19 cellular contexts compared by ENCODE assay signal in the genomic region with DNA sequence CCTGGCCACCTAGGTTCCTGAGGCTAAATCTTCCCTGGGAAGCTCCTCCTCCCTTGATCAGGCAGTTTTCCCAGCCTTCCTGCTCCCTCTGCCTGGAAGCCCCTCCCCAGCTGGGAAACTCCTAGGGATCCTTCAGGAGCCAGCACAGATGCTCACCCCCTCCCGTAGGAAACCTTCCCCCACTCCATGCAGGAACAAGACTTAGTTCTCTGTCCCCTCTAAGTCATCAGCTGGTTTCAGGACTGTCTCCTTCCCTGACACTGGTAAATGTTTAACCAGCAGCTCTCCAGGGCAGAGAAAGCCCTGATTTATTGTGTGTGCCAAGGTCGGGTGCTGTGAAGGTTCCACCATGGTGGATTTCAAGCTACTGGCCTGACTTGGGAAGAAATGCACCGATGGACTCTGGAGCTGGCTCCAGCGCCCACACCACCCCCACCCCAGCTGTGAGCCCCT. TPM values are rescaled to one million over a fixed set of nuclear protein-coding genes. Genes with fewer than 3 reads are reported as not detected.
DNase-seq lines count a peak whose midpoint lies in the region; ATAC-seq and TF ChIP-seq lines count a peak whose summit lies in the region.
"Had no signal": no experiment of that assay in that cellular context is flagged by ENCODE, and none has a peak within 500 bp of the region (broad histone marks: within the 10 kb centered on the region; RNA-seq: fewer than 3 reads in every experiment).

No MANE protein-coding gene starts in this region.

- H3K9me3 ChIP-seq in hepatocyte (ENCODE audit: low read depth) (no peaks in the 10 kb centered on the region), neuronal stem cell (replicated peaks in 1 of 2; ENCODE audit: control insufficient read depth in 2 of 2, insufficient read depth in 1 of 2, low read depth in 1 of 2, low read length in 2 of 2) (no peaks in the 10 kb centered on the region), gastroesophageal sphincter (no peaks in the 10 kb centered on the region)

- H3K14ac ChIP-seq in neuronal stem cell (ENCODE audit: low read length): no peak overlapping the region

- H3K27me3 ChIP-seq in hepatocyte (no peaks in the 10 kb centered on the region), neuronal stem cell (ENCODE audit: control insufficient read depth in 3 of 3, insufficient read depth in 3 of 3, low read depth in 1 of 3, low read length in 3 of 3) (peaks cover 0 to 19% (median 0%) of the 10 kb centered on the region in 3 experiments), gastroesophageal sphincter (peaks cover 10% of the 10 kb centered on the region)

- H2AFZ ChIP-seq in hepatocyte (no peak overlapping the region), neuronal stem cell (ENCODE audit: low read length) (no peak overlapping the region)

- no peak for TF ChIP-seq POLR2A in gastroesophageal sphincter (IDR thresholded peaks at IDR 0.05)

- H2BK5ac ChIP-seq in neuronal stem cell (ENCODE audit: low read length): no peak overlapping the region

- H3K4me1 ChIP-seq in hepatocyte (ENCODE audit: insufficient read depth): no peaks in the 10 kb centered on the region
- peaks cover 4 to 8% of the 10 kb centered on the region in 2 donors for H3K4me1 ChIP-seq in neuronal stem cell (ENCODE audit: control insufficient read depth in 2 of 2, insufficient read depth in 1 of 2, low read depth in 1 of 2, low read length in 2 of 2)
- no peaks in the 10 kb centered on the region for H3K4me1 ChIP-seq in gastroesophageal sphincter

- H3K4me1 Mint-ChIP-seq in activated T-cell treated with anti-CD3 and anti-CD28 coated beads, Interleukin-2, amount 50 U/mL, for 4 hours (ENCODE audit: low read depth): peaks cover 3% of the 10 kb centered on the region
- H3K4me1 Mint-ChIP-seq: immature natural killer cell had no signal

- H3K9me2 ChIP-seq in hepatocyte (replicated peaks; ENCODE audit: insufficient read depth): no peaks in the 10 kb centered on the region

- H3K27me3 Mint-ChIP-seq in activated T-cell treated with anti-CD3 and anti-CD28 coated beads, Interleukin-2, amount 50 U/mL, for 4 hours (ENCODE audit: low read depth): no peaks in the 10 kb centered on the region

- H2AK5ac ChIP-seq in neuronal stem cell (ENCODE audit: low read depth, low read length): no peak overlapping the region

- no peak for TF ChIP-seq EP300 in gastroesophageal sphincter (IDR thresholded peaks at IDR 0.05)

- peak overlapping the region; percentile 67 for H3K18ac ChIP-seq in neuronal stem cell (ENCODE audit: low read length)

- WGBS in hepatocyte (ENCODE audit: low lambda C conversion rate, missing lambda C conversion rate): 74% methylated on average over 4 of the region's 4 CpGs
- WGBS in neuronal stem cell (ENCODE audit: extremely low coverage in 2 of 2, insufficient read length in 2 of 2, insufficient replicate concordance in 1 of 2), 2 donors: no CpG with 5 or more reads among the region's 4 CpGs
- WGBS in gastroesophageal sphincter (ENCODE audit: low coverage in 1 of 2), 2 donors: 56% methylated on average over 1 of the region's 4 CpGs; no CpG with 5 or more reads in 1 of the 2 donors

- H3K4me2 ChIP-seq in hepatocyte (no peak overlapping the region), neuronal stem cell (ENCODE audit: insufficient read depth, low read length, poor library complexity, severe bottlenecking) (no peak overlapping the region)

- no peaks in the 10 kb centered on the region for H4K20me1 ChIP-seq in hepatocyte (ENCODE audit: insufficient read depth, poor library complexity, severe bottlenecking)

- H3K27ac ChIP-seq in hepatocyte (peak overlapping the region; percentile 42), neuronal stem cell (replicated peaks; ENCODE audit: low read length) (no peak overlapping the region), gastroesophageal sphincter (no peak overlapping the region)
- H3K27ac ChIP-seq: HL-60 had no signal

- H3K4me3 ChIP-seq in hepatocyte (no peak overlapping the region), neuronal stem cell (ENCODE audit: low read length in 2 of 2) (no peak overlapping the region), gastroesophageal sphincter (no peak overlapping the region)

- no peak overlapping the region for H4K91ac ChIP-seq in neuronal stem cell (ENCODE audit: low read depth, low read length, poor library complexity)

- H3K23ac ChIP-seq in neuronal stem cell (ENCODE audit: low read depth, low read length, poor library complexity): no peak overlapping the region

- no peak overlapping the region for H3K4me3 Mint-ChIP-seq in activated T-cell treated with anti-CD3 and anti-CD28 coated beads, Interleukin-2, amount 50 U/mL, for 4 hours
- H3K4me3 Mint-ChIP-seq: immature natural killer cell had no signal

- TF ChIP-seq CTCF in hepatocyte (IDR thresholded peaks at IDR 0.05; ENCODE audit: poor library complexity) (no peak), gastroesophageal sphincter (IDR thresholded peaks at IDR 0.05) (no peak)

- no peak overlapping the region for H2BK12ac ChIP-seq in neuronal stem cell (ENCODE audit: low read length)

- no peaks in the 10 kb centered on the region for H3K79me1 ChIP-seq in neuronal stem cell (ENCODE audit: low read depth, low read length)

- no peak overlapping the region for H2BK120ac ChIP-seq in neuronal stem cell (ENCODE audit: low read depth, low read length)

- H3K36me3 Mint-ChIP-seq in activated T-cell treated with anti-CD3 and anti-CD28 coated beads, Interleukin-2, amount 50 U/mL, for 4 hours (ENCODE audit: insufficient read depth): no peaks in the 10 kb centered on the region

- no peaks in the 10 kb centered on the region for H3K79me2 ChIP-seq in hepatocyte

- H3K36me3 ChIP-seq in hepatocyte (replicated peaks; ENCODE audit: insufficient read depth, low read depth): no peaks in the 10 kb centered on the region
- no peaks in the 10 kb centered on the region for H3K36me3 ChIP-seq in neuronal stem cell (replicated peaks in 1 of 2; ENCODE audit: control insufficient read depth in 2 of 2, insufficient read depth in 2 of 2, low read length in 2 of 2)
- H3K36me3 ChIP-seq in gastroesophageal sphincter: no peaks in the 10 kb centered on the region

- no peak overlapping the region for H3K4ac ChIP-seq in neuronal stem cell (ENCODE audit: low read length)

- peak; percentile 52 to 66 for DNase-seq in NCI-H524 (lab: John Stamatoyannopoulos, UW)
- DNase-seq in hepatocyte (ENCODE audit: low spot score): peak; percentile 53
- no peak for DNase-seq in neuronal stem cell (ENCODE audit: low spot score)
- no peak for DNase-seq in activated T-cell treated with anti-CD3 and anti-CD28 coated beads, Interleukin-2, amount 50 U/mL, for 4 hours
- no peak for DNase-seq in activated T-cell treated with anti-CD3 and anti-CD28 coated beads, Interleukin-2, amount 50 U/mL, for 48 hours
- DNase-seq: activated gamma-delta T cell treated with Interleukin-2 at 50 U/mL for 16 hours, AML-193, aorta, immature natural killer cell, Karpas-422, midbrain, NCI-H1417, substantia nigra had no signal

- ATAC-seq in GM18861 (IDR thresholded peaks at IDR 0.05; ENCODE audit: unreplicated experiment): peak; percentile 48
- no peak for ATAC-seq in HG03196 (IDR thresholded peaks at IDR 0.05; ENCODE audit: unreplicated experiment)
- ATAC-seq in gastroesophageal sphincter: no peak
- ATAC-seq in activated T-cell treated with anti-CD3 and anti-CD28 coated beads, Interleukin-2, amount 50 U/mL, for 4 hours: no peak
- ATAC-seq: Right ventricle myocardium inferior had no signal

- no peaks in the 10 kb centered on the region for H3K9me3 Mint-ChIP-seq in activated T-cell treated with anti-CD3 and anti-CD28 coated beads, Interleukin-2, amount 50 U/mL, for 4 hours
- H3K9me3 Mint-ChIP-seq: immature natural killer cell had no signal

- no peak overlapping the region for H2BK15ac ChIP-seq in neuronal stem cell (ENCODE audit: low read length)

- peak overlapping the region; percentile 75 for H4K8ac ChIP-seq in neuronal stem cell (ENCODE audit: low read depth, low read length)

- no peak overlapping the region for H3K9ac ChIP-seq in neuronal stem cell (ENCODE audit: low read depth, low read length, poor library complexity)

RNA-seq across cellular contexts. Expression of a gene that starts 25.0 kb away (rescaled TPM):
- total RNA-seq in hepatocyte (35.1 and 40.0 TPM in 2 replicates), gastroesophageal sphincter (1 to 10 TPM in 1 of 4 donors, under 1 TPM in 3; 0.40 to 9.6 (median 0.70) TPM)
- 18.9 and 20.5 TPM in 2 replicates for polyA plus RNA-seq in hepatocyte
- polyA plus RNA-seq in neuronal stem cell (2013, experiment 1 of 2): 0.89 TPM
- polyA plus RNA-seq in neuronal stem cell (2013, experiment 2 of 2): 0.71 TPM
- total RNA-seq in activated T-cell treated with anti-CD3 and anti-CD28 coated beads, Interleukin-2, amount 50 U/mL, for 4 hours: under 1 TPM; 0.29 to 0.98 (median 0.38) TPM
- total RNA-seq: T-helper 1 cell treated with Interleukin-12 subunit alpha and Interleukin-12 subunit beta and Interleukin-4 antibody, amounts not matched to agents 30 ng/mL and 1 ng/mL, for 36 hours had no signal
- polyA plus RNA-seq: immature natural killer cell had no signal

Comparison
In these comparisons a context has a peak if more than half of its experiments do, and no peak if none do; other contexts are left out.
1. DNase-seq: peak in NCI-H524 (2 of 2) and hepatocyte (single experiment); none in neuronal stem cell (single experiment), activated T-cell treated with anti-CD3 and anti-CD28 coated beads, Interleukin-2, amount 50 U/mL, for 4 hours (single experiment) and activated T-cell treated with anti-CD3 and anti-CD28 coated beads, Interleukin-2, amount 50 U/mL, for 48 hours (0 of 2).